18 cellular contexts compared by ENCODE assay signal in the genomic region with DNA sequence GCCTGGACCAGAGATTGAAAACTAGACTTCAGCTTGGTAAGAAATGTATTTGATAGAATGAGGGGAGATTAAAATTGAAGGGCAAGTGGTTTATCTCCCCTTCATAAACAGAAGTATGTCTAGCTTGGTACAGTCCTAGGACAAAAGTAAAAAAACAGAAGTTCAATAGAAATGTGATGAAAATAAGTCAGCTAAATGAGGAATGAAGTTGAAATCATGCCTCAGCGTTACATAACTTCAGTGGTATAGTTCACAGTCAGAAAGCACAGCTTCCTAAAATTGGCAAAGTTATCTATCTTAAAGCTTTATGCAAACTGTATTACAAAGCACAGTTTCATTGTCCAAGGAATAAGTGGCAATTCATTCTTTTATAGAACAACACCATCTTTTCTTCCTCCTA.
"Had no signal": no experiment of that assay in that cellular context is flagged by ENCODE, and none has a peak within 500 bp of the region (broad histone marks: within the 10 kb centered on the region; RNA-seq: fewer than 3 reads in every experiment).

No MANE protein-coding gene starts in this region.

- DNase-seq: activated B cell treated with CpG ODN at 0.5 μM for 24 hours; activated CD4-positive, alpha-beta memory T cell treated with anti-CD3 and anti-CD28 coated beads for 36 hours; activated CD4-positive, alpha-beta T cell treated with anti-CD3 and anti-CD28 coated beads for 4 hours; activated naive CD4-positive, alpha-beta T cell; activated naive CD8-positive, alpha-beta T cell treated with anti-CD3 and anti-CD28 coated beads, Interleukin-2, amount 10 ng/mL, durations not matched to agents 7 days and 5 days; amygdala; dermis blood vessel endothelial cell; effector memory CD8-positive, alpha-beta T cell; esophagus squamous epithelium; immature natural killer cell; mesendoderm; sigmoid colon; stimulated activated CD4-positive, alpha-beta T cell treated with anti-CD3 and anti-CD28 coated beads, Interleukin-4, amount 100 ng/mL, for 24 hours; stomach; T-helper 2 cell; testis; upper lobe of left lung had no signal

- ATAC-seq: effector memory CD8-positive, alpha-beta T cell; stimulated activated effector memory CD8-positive, alpha-beta T cell treated with anti-CD3 and anti-CD28 coated beads, Interleukin-12 subunit alpha, Interleukin-12 subunit beta, amount 100 ng/mL, for 72 hours had no signal
